ENCODE assay signal across 8 cellular contexts in genomic region chr1:58783993-58784757, GRCh38.
A peak's percentile ranks its signal among the peaks of the same experiment; 100 is the strongest.
DNase-seq lines count a peak whose midpoint lies in the region; ATAC-seq and TF ChIP-seq lines count a peak whose summit lies in the region.

Gene JUN, minus strand, starts transcription at chr1:58784047. Its CDS starts 977 bp downstream, at chr1:58783070.

- peak; percentile 99 for DNase-seq in AG09309 (ENCODE audit: low read depth)
- DNase-seq in NCI-H446 treated with DMSO at 0.1 percent for 48 hours (lab: John Stamatoyannopoulos, UW), result peak; percentile 100
- DNase-seq in cerebellar cortex (ENCODE audit: low spot score), result peak; percentile 99
- DNase-seq in iris pigment epithelial cell (ENCODE audit: low read depth), result peak; percentile 100
- peak; percentile 94 to 98 for DNase-seq in stimulated activated CD4-positive, alpha-beta T cell treated with anti-CD3 and anti-CD28 coated beads, Interleukin-12 subunit alpha, Interleukin-12 subunit beta, amount 100 ng/mL, for 24 hours (ENCODE audit: low read depth in 2 of 2)

- ATAC-seq in GM19035 (IDR thresholded peaks at IDR 0.05; ENCODE audit: unreplicated experiment), result peak; percentile 71
- peak; percentile 77 for ATAC-seq in HG03354 (IDR thresholded peaks at IDR 0.05; ENCODE audit: poor library complexity, severe bottlenecking, unreplicated experiment)
- peak; percentile 86 to 90 for ATAC-seq in activated CD4-positive, CD25-positive, alpha-beta regulatory T cell treated with anti-CD3 and anti-CD28 coated beads, Interleukin-2, amount 50 U/mL, for 24 hours

- peak; percentile 0 for TF ChIP-seq CTCF in AG09309 (IDR thresholded peaks at IDR 0.05; ENCODE audit: control insufficient read depth, insufficient read depth, low read depth, low read length, missing control alignments)

- H3K4me3 ChIP-seq in AG09309 (ENCODE audit: control insufficient read depth, low read depth, low read length), result peak within 1 kb of the TSS; percentile 98

Comparison
In these comparisons a context has a peak if more than half of its experiments do, and no peak if none do; other contexts are left out.
1. Peak in every context shown above with its lines: DNase-seq, ATAC-seq and H3K4me3 ChIP-seq.